Comparison of ENCODE assay signal across 8 cellular contexts in the genomic region with DNA sequence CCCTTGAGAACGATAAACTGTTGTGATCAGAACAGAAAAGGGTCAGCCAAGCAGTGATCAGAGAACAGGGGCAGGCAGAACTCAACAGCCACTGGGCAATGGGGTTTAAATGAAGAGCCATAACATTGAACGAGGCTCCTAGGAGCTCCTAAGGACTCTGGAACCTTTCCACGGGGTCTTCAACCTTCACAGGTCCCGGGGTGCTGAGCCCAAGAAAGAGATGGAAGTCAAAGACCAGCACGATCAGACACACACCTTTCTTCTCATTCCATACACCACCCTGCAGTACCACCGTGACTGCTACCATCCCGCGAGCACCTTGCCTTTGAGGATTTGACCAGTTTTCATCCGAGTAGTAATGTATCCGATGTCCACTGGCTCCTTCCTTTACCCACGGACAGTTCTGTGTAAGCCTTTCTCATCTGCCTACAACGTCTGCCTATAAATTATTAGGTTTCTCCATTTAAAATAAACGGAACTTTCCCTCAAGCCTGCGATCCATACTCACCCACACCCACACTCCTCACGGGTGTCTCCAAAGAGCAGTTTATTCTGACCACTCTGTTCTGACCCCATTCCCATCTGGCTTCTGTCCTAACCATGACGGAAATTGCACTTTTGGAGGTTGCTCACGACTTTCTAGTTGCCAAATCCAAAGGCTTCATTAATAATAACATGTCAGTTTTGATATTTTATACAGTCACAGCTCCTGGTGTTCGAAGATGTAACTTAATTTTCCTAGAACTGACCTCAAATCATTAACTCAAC. TPM values are rescaled to one million over a fixed set of nuclear protein-coding genes. Genes with fewer than 3 reads are reported as not detected.
DNase-seq lines count a peak whose midpoint lies in the region; ATAC-seq, FAIRE-seq and TF ChIP-seq lines count a peak whose summit lies in the region.

No MANE protein-coding gene starts in this region.

- H3K4me1 Mint-ChIP-seq in glutamatergic neuron (ENCODE audit: low read depth, unreplicated experiment) (no peaks in the 10 kb centered on the region), progenitor cell of endocrine pancreas (ENCODE audit: low read depth) (peaks cover 3% of the 10 kb centered on the region)

- no peak overlapping the region for H3K27ac ChIP-seq in Panc1 (ENCODE audit: low read length)

- H3K27me3 ChIP-seq in Panc1 (ENCODE audit: control insufficient read depth, insufficient read depth, low read length), result peaks cover 9% of the 10 kb centered on the region; the same call in 1 of the 2 replicates

- CTCF ChIA-PET in Panc1 (lab: Charles Lee), result no interaction called here

- in situ Hi-C loops in Panc1 (cut with HindIII; ENCODE audit: low pct_unique_long_range_greater_than_20kb, low sequenced_read_pairs), result no loop called here

- H3K36me3 Mint-ChIP-seq in glutamatergic neuron (ENCODE audit: unreplicated experiment) (no peaks in the 10 kb centered on the region), progenitor cell of endocrine pancreas (ENCODE audit: insufficient read depth) (no peaks in the 10 kb centered on the region)

- peak overlapping the region; percentile 70 for H3K27ac Mint-ChIP-seq in glutamatergic neuron (ENCODE audit: unreplicated experiment)
- H3K27ac Mint-ChIP-seq in progenitor cell of endocrine pancreas, result peak overlapping the region; percentile 94

- ATAC-seq in Panc1 (peak; percentile 40; the same call in 1 of the 2 replicates), GM21529 (IDR thresholded peaks at IDR 0.05; ENCODE audit: unreplicated experiment) (no peak)

- H3K36me3 ChIP-seq in Panc1 (ENCODE audit: control insufficient read depth, insufficient read depth, low read length), result no peaks in the 10 kb centered on the region

- no peak for TF ChIP-seq CTCF in D721Med (IDR thresholded peaks at IDR 0.05; ENCODE audit: insufficient read depth, missing control alignments)
- no peak for TF ChIP-seq CTCF in Panc1 (IDR thresholded peaks at IDR 0.05)
- no peak for TF ChIP-seq CTCF in glutamatergic neuron (IDR thresholded peaks at IDR 0.05; ENCODE audit: partially characterized antibody, unreplicated experiment)
- no peak for TF ChIP-seq CTCF in progenitor cell of endocrine pancreas (IDR thresholded peaks at IDR 0.05; ENCODE audit: unreplicated experiment)

- H3K27me3 Mint-ChIP-seq in glutamatergic neuron (ENCODE audit: unreplicated experiment) (no peaks in the 10 kb centered on the region), progenitor cell of endocrine pancreas (peaks cover 13% of the 10 kb centered on the region)

- no peak for DNase-seq in D721Med (ENCODE audit: insufficient read length, low spot score)
- no peak for DNase-seq in Panc1 (ENCODE audit: low read depth, low spot score)
- no peak for DNase-seq in glutamatergic neuron
- no peak for DNase-seq in progenitor cell of endocrine pancreas (ENCODE audit: low spot score, unreplicated experiment)
- no peak for DNase-seq in superior temporal gyrus (ENCODE audit: extremely low spot score)
- no peak for DNase-seq in LoVo (ENCODE audit: low spot score)
- no peak for DNase-seq in T-helper 1 cell

- H3K4me3 ChIP-seq in Panc1 (ENCODE audit: low read depth in 2 of 2, low read length in 2 of 2), result peak overlapping the region; percentile 41 to 48

- peak; percentile 64 for FAIRE-seq in D721Med (lab: Jason Lieb, UNC)

- intact Hi-C loops in Panc1 (cut with micrococcal nuclease; ENCODE audit: unreplicated experiment), result loop anchor here (1.0 to 2.0 kb wide), 2 partner anchors 169 to 451 kb away; no protein-coding TSS in a partner anchor

- POLR2A ChIA-PET in Panc1 (lab: Charles Lee), result no interaction called here

- H3K4me3 Mint-ChIP-seq in glutamatergic neuron (ENCODE audit: unreplicated experiment), result peak overlapping the region; percentile 92
- peak overlapping the region; percentile 84 for H3K4me3 Mint-ChIP-seq in progenitor cell of endocrine pancreas (ENCODE audit: low read depth)

- no peaks in the 10 kb centered on the region for H3K4me1 ChIP-seq in Panc1 (ENCODE audit: control insufficient read depth, insufficient read depth, low read length)

- no peaks in the 10 kb centered on the region for H3K9me3 ChIP-seq in Panc1 (ENCODE audit: control insufficient read depth, insufficient read depth, low read depth, low read length)

- no TSS peak for BruUV-seq in Panc1 (replicated peaks; lab: Mats Ljungman, UMichigan)

- H3K9me3 Mint-ChIP-seq in glutamatergic neuron (ENCODE audit: unreplicated experiment) (peaks cover 2% of the 10 kb centered on the region), progenitor cell of endocrine pancreas (ENCODE audit: low read depth) (no peaks in the 10 kb centered on the region)

RNA-seq across cellular contexts. Expression of gene HHAT, which starts 16.8 kb away (rescaled TPM):
- total RNA-seq in Panc1 (2021; ENCODE audit: unreplicated experiment) (2.3 TPM), glutamatergic neuron (ENCODE audit: unreplicated experiment) (2.3 TPM), progenitor cell of endocrine pancreas (13.7 and 14.7 TPM in 2 replicates)
- polyA plus RNA-seq in Panc1 (2012; ENCODE audit: insufficient read length), result 2.4 TPM
